5 cellular contexts compared by ENCODE assay signal in the genomic region with DNA sequence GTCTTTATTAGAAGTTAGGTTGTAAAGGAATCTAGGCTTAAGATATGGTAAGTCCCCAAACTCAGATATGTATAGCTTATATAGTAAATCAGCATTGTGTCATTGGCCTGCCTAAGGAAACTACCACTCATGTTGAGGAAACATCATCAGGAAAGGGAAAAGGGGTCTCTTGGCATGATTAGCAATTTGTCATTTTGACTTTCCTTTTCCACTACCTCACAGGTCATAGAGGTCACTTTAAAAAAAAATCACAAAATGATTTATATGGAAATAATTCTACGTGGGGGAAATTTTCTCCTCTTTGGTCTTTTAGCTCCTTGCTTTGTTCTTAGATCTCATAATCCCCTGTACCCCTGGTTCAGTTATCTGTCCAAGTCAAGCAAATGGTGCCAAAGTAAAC.
"Had no signal": no experiment of that assay in that cellular context is flagged by ENCODE, and none has a peak within 500 bp of the region (broad histone marks: within the 10 kb centered on the region; RNA-seq: fewer than 3 reads in every experiment).

No MANE protein-coding gene starts in this region.

- DNase-seq: GM23248, GOT3, H7, KBM-7 had no signal

- H3K4me3 ChIP-seq: GM23248, HAP-1 had no signal
